Comparison of ENCODE assay signal across 1 cellular context in the genomic region with DNA sequence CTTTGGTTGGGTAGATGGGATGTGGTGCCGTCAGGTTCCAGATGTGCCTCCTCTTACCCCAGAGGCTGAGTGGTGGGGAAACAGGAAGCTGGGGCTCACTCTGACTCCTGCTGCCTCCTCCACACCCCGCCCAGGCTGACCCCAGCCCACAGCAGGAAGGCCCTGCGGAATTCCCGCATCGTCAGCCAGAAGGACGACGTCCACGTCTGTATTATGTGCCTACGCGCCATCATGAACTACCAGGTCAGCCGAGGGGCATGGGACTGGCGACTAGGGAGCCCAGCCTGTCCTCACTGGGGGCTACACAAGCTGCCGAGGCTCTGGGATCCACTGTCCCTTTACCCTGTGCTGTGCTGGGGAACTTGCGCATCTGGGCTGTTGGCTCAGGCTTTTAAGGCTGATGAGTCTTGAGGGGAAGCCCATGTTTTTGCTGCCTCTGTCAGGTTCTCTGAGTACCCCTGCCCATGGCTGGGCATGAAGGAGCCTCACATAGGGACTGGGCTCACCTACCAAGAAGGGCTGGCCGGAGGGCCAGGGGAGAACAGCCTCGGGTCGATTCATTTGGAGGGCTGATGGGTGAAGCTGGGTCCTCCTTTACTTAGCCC.
TF ChIP-seq lines count a peak whose summit lies in the region.

No MANE protein-coding gene starts in this region.

TF ChIP-seq in SK-N-SH, 30 proteins besides CTCF, POLR2A, EP300 and RAD21 (continued from another document):
- TF ChIP-seq, protein P1, sequence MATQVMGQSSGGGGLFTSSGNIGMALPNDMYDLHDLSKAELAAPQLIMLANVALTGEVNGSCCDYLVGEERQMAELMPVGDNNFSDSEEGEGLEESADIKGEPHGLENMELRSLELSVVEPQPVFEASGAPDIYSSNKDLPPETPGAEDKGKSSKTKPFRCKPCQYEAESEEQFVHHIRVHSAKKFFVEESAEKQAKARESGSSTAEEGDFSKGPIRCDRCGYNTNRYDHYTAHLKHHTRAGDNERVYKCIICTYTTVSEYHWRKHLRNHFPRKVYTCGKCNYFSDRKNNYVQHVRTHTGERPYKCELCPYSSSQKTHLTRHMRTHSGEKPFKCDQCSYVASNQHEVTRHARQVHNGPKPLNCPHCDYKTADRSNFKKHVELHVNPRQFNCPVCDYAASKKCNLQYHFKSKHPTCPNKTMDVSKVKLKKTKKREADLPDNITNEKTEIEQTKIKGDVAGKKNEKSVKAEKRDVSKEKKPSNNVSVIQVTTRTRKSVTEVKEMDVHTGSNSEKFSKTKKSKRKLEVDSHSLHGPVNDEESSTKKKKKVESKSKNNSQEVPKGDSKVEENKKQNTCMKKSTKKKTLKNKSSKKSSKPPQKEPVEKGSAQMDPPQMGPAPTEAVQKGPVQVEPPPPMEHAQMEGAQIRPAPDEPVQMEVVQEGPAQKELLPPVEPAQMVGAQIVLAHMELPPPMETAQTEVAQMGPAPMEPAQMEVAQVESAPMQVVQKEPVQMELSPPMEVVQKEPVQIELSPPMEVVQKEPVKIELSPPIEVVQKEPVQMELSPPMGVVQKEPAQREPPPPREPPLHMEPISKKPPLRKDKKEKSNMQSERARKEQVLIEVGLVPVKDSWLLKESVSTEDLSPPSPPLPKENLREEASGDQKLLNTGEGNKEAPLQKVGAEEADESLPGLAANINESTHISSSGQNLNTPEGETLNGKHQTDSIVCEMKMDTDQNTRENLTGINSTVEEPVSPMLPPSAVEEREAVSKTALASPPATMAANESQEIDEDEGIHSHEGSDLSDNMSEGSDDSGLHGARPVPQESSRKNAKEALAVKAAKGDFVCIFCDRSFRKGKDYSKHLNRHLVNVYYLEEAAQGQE (IDR thresholded peaks at IDR 0.05; ENCODE audit: low read depth, low read length), result no peak
- TF ChIP-seq FOXJ3 (CRISPR knock-in tag; IDR thresholded peaks at IDR 0.05) (no peak), NFIC (IDR thresholded peaks at IDR 0.05; ENCODE audit: borderline replicate concordance) (no peak), POLR2AphosphoS5 (IDR thresholded peaks at IDR 0.05; ENCODE audit: low read depth, low read length) (no peak), MEF2A (IDR thresholded peaks at IDR 0.05; ENCODE audit: borderline replicate concordance, low read depth) (no peak), TEAD4 (IDR thresholded peaks at IDR 0.05; ENCODE audit: borderline replicate concordance, insufficient read depth) (no peak), GABPA (IDR thresholded peaks at IDR 0.05; ENCODE audit: low read depth) (no peak), YY1 (IDR thresholded peaks at IDR 0.05; ENCODE audit: low read depth) (no peak), SIN3A (IDR thresholded peaks at IDR 0.05; ENCODE audit: borderline replicate concordance, low read depth, low read length) (no peak), NRF1 (IDR thresholded peaks at IDR 0.05; ENCODE audit: low read depth, low read length) (no peak), TCF12 (IDR thresholded peaks at IDR 0.05) (no peak), RFX5 (IDR thresholded peaks at IDR 0.05; ENCODE audit: low read length) (no peak)
- TF ChIP-seq, protein P2, sequence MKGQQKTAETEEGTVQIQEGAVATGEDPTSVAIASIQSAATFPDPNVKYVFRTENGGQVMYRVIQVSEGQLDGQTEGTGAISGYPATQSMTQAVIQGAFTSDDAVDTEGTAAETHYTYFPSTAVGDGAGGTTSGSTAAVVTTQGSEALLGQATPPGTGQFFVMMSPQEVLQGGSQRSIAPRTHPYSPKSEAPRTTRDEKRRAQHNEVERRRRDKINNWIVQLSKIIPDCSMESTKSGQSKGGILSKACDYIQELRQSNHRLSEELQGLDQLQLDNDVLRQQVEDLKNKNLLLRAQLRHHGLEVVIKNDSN (IDR thresholded peaks at IDR 0.05; ENCODE audit: borderline replicate concordance, low read depth), result no peak
- TF ChIP-seq, protein P3, sequence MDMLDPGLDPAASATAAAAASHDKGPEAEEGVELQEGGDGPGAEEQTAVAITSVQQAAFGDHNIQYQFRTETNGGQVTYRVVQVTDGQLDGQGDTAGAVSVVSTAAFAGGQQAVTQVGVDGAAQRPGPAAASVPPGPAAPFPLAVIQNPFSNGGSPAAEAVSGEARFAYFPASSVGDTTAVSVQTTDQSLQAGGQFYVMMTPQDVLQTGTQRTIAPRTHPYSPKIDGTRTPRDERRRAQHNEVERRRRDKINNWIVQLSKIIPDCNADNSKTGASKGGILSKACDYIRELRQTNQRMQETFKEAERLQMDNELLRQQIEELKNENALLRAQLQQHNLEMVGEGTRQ (IDR thresholded peaks at IDR 0.05; ENCODE audit: borderline replicate concordance, low read depth, low read length), result no peak
- TF ChIP-seq, protein P4, sequence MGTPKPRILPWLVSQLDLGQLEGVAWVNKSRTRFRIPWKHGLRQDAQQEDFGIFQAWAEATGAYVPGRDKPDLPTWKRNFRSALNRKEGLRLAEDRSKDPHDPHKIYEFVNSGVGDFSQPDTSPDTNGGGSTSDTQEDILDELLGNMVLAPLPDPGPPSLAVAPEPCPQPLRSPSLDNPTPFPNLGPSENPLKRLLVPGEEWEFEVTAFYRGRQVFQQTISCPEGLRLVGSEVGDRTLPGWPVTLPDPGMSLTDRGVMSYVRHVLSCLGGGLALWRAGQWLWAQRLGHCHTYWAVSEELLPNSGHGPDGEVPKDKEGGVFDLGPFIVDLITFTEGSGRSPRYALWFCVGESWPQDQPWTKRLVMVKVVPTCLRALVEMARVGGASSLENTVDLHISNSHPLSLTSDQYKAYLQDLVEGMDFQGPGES (IDR thresholded peaks at IDR 0.05; ENCODE audit: low read depth, low read length), result no peak
